Comparison of ENCODE assay signal across 1 cellular context in genomic region chr12:95942106-95942531, GRCh38.
TF ChIP-seq lines count a peak whose summit lies in the region.

No MANE protein-coding gene starts in this region.

TF ChIP-seq in GM23338, 12 proteins besides CTCF, POLR2A, EP300 and RAD21 (continued from another document):
- no peak for TF ChIP-seq ZNF462 (CRISPR knock-in tag; IDR thresholded peaks at IDR 0.05)
- TF ChIP-seq REST (IDR thresholded peaks at IDR 0.05; ENCODE audit: unreplicated experiment) = no peak
- no peak for TF ChIP-seq POLR2AphosphoS5 (IDR thresholded peaks at IDR 0.05; ENCODE audit: low read depth)
- TF ChIP-seq JUNB (IDR thresholded peaks at IDR 0.05; ENCODE audit: unreplicated experiment) = no peak
- no peak for TF ChIP-seq STAT1 (IDR thresholded peaks at IDR 0.05; ENCODE audit: unreplicated experiment)
- no peak for TF ChIP-seq CREB1 (CRISPR knock-in tag; IDR thresholded peaks at IDR 0.05; ENCODE audit: low read depth)
- TF ChIP-seq ETS1 (IDR thresholded peaks at IDR 0.05) = no peak
- TF ChIP-seq NANOG (IDR thresholded peaks at IDR 0.05; ENCODE audit: borderline replicate concordance) = no peak
- no peak for TF ChIP-seq ZNF331 (CRISPR knock-in tag; IDR thresholded peaks at IDR 0.05; ENCODE audit: low read depth)
